In genomic region chr1:230105754-230106625, GRCh38 we compare ENCODE assay signal across 1 cellular context.
TF ChIP-seq lines count a peak whose summit lies in the region.

No MANE protein-coding gene starts in this region.

TF ChIP-seq in HepG2, 621 proteins besides CTCF, POLR2A, EP300 and RAD21 (continued from another document and continues in another):
- TF ChIP-seq ZBTB34 (CRISPR knock-in tag; IDR thresholded peaks at IDR 0.05) (peak; percentile 64), ZNF510 (CRISPR knock-in tag; IDR thresholded peaks at IDR 0.05; ENCODE audit: low read depth) (no peak), ZNF879 (CRISPR knock-in tag; IDR thresholded peaks at IDR 0.05) (no peak), ZNF563 (CRISPR knock-in tag; IDR thresholded peaks at IDR 0.05) (no peak), ARID3A (IDR thresholded peaks at IDR 0.05; ENCODE audit: low read depth, low read length) (peak; percentile 72; the same call in 1 of the 2 replicates), ZNF264 (CRISPR knock-in tag; IDR thresholded peaks at IDR 0.05) (peak; percentile 69; the same call in 1 of the 2 replicates), ZNF432 (CRISPR knock-in tag; IDR thresholded peaks at IDR 0.05; ENCODE audit: borderline replicate concordance) (no peak), ZNF496 (CRISPR knock-in tag; IDR thresholded peaks at IDR 0.05; ENCODE audit: insufficient replicate concordance) (no peak), RELA (CRISPR knock-in tag; IDR thresholded peaks at IDR 0.05) (no peak), BATF2 (CRISPR knock-in tag; IDR thresholded peaks at IDR 0.05) (no peak), GATAD2A (CRISPR knock-in tag; IDR thresholded peaks at IDR 0.05) (peak; percentile 97), RORA (CRISPR knock-in tag; IDR thresholded peaks at IDR 0.05) (no peak), CEBPB (IDR thresholded peaks at IDR 0.05; ENCODE audit: borderline replicate concordance, low read depth, low read length) (peak; percentile 99), ZNF343 (CRISPR knock-in tag; IDR thresholded peaks at IDR 0.05) (no peak), ZNF672 (CRISPR knock-in tag; IDR thresholded peaks at IDR 0.05) (no peak), RNF219 (CRISPR knock-in tag; IDR thresholded peaks at IDR 0.05) (no peak), ZNF605 (CRISPR knock-in tag; IDR thresholded peaks at IDR 0.05) (peak; percentile 81), JDP2 (CRISPR knock-in tag; IDR thresholded peaks at IDR 0.05; ENCODE audit: borderline replicate concordance) (no peak; the same call in 1 of the 2 replicates), SETDB1 (CRISPR knock-in tag; IDR thresholded peaks at IDR 0.05; ENCODE audit: borderline replicate concordance) (no peak), ZBTB42 (CRISPR knock-in tag; IDR thresholded peaks at IDR 0.05) (no peak), PHF8 (CRISPR knock-in tag; IDR thresholded peaks at IDR 0.05) (no peak), ZNF597 (CRISPR knock-in tag; IDR thresholded peaks at IDR 0.05) (no peak), ZNF256 (CRISPR knock-in tag; conservative IDR thresholded peaks at IDR 0.05) (no peak), ZNF607 (CRISPR knock-in tag; IDR thresholded peaks at IDR 0.05; ENCODE audit: borderline replicate concordance) (no peak), ZNF335 (CRISPR knock-in tag; IDR thresholded peaks at IDR 0.05) (peak; percentile 54; the same call in 1 of the 2 replicates), PRDM15 (CRISPR knock-in tag; IDR thresholded peaks at IDR 0.05) (no peak), MAFF (IDR thresholded peaks at IDR 0.05; ENCODE audit: low read depth, low read length) (peak; percentile 48), NFIB (CRISPR knock-in tag; IDR thresholded peaks at IDR 0.05; ENCODE audit: borderline replicate concordance) (no peak), JUND (CRISPR knock-in tag; IDR thresholded peaks at IDR 0.05) (peak; percentile 85), SNAPC2 (CRISPR knock-in tag; IDR thresholded peaks at IDR 0.05) (no peak), GATAD1 (CRISPR knock-in tag; IDR thresholded peaks at IDR 0.05) (peak; percentile 64), ZNF180 (CRISPR knock-in tag; IDR thresholded peaks at IDR 0.05; ENCODE audit: borderline replicate concordance, low read depth) (no peak), KLF9 (CRISPR knock-in tag; IDR thresholded peaks at IDR 0.05; ENCODE audit: low read depth) (no peak), HOXA3 (CRISPR knock-in tag; IDR thresholded peaks at IDR 0.05) (peak; percentile 64; the same call in 1 of the 2 replicates), FLYWCH1 (CRISPR knock-in tag; IDR thresholded peaks at IDR 0.05) (no peak), ZNF737 (CRISPR knock-in tag; IDR thresholded peaks at IDR 0.05; ENCODE audit: borderline replicate concordance) (no peak), ZSCAN29 (CRISPR knock-in tag; conservative IDR thresholded peaks at IDR 0.05) (peak; percentile 80; the same call in 1 of the 2 replicates), MAFG (CRISPR knock-in tag; IDR thresholded peaks at IDR 0.05) (no peak), ZNF770 (CRISPR knock-in tag; IDR thresholded peaks at IDR 0.05) (peak; percentile 51; the same call in 1 of the 2 replicates), ZNF703 (CRISPR knock-in tag; IDR thresholded peaks at IDR 0.05; ENCODE audit: borderline replicate concordance) (no peak), ZNF776 (CRISPR knock-in tag; IDR thresholded peaks at IDR 0.05) (no peak), ZFP82 (CRISPR knock-in tag; IDR thresholded peaks at IDR 0.05; ENCODE audit: borderline replicate concordance) (no peak), ZFP36L2 (CRISPR knock-in tag; IDR thresholded peaks at IDR 0.05) (no peak), ZNF362 (CRISPR knock-in tag; IDR thresholded peaks at IDR 0.05; ENCODE audit: borderline replicate concordance) (no peak), ZNF674 (CRISPR knock-in tag; IDR thresholded peaks at IDR 0.05; ENCODE audit: low read depth) (no peak), PBX2 (CRISPR knock-in tag; IDR thresholded peaks at IDR 0.05) (no peak), POLR2AphosphoS2 (IDR thresholded peaks at IDR 0.05; ENCODE audit: low read depth, low read length) (no peak), MLXIP (CRISPR knock-in tag; IDR thresholded peaks at IDR 0.05; ENCODE audit: borderline replicate concordance) (no peak), NFYB (CRISPR knock-in tag; IDR thresholded peaks at IDR 0.05) (no peak)
